ENCODE assay signal across 21 cellular contexts in genomic region chr7:70063371-70063770, GRCh38.
"Had no signal": no experiment of that assay in that cellular context is flagged by ENCODE, and none has a peak within 500 bp of the region (broad histone marks: within the 10 kb centered on the region; RNA-seq: fewer than 3 reads in every experiment).

No MANE protein-coding gene starts in this region.

- H3K4me3 Mint-ChIP-seq: activated CD4-positive, alpha-beta T cell treated with anti-CD3 and anti-CD28 coated beads, Interleukin-2, amount 10 ng/mL, durations not matched to agents 24 days and 14 days; activated CD8-positive, alpha-beta memory T cell treated with anti-CD3 and anti-CD28 coated beads, Interleukin-2, amount 10 ng/mL, durations not matched to agents 7 days and 5 days; activated CD8-positive, alpha-beta T cell treated with anti-CD3 and anti-CD28 coated beads for 36 hours; activated naive CD4-positive, alpha-beta T cell treated with anti-CD3 and anti-CD28 coated beads, Interleukin-2, amount 10 ng/mL, durations not matched to agents 7 days and 5 days; naive thymus-derived CD8-positive, alpha-beta T cell had no signal

- H3K36me3 Mint-ChIP-seq: activated CD8-positive, alpha-beta memory T cell treated with anti-CD3 and anti-CD28 coated beads, Interleukin-2, amount 10 ng/mL, durations not matched to agents 7 days and 5 days; activated naive CD4-positive, alpha-beta T cell treated with anti-CD3 and anti-CD28 coated beads, Interleukin-2, amount 10 ng/mL, durations not matched to agents 7 days and 5 days; naive thymus-derived CD8-positive, alpha-beta T cell had no signal

- H3K36me3 ChIP-seq: left lung, spleen, thyroid gland had no signal

- H3K9me3 ChIP-seq: left lung, spleen, thyroid gland had no signal

- H3K27ac Mint-ChIP-seq: activated CD4-positive, alpha-beta T cell treated with anti-CD3 and anti-CD28 coated beads, Interleukin-2, amount 10 ng/mL, durations not matched to agents 24 days and 14 days; activated CD8-positive, alpha-beta memory T cell treated with anti-CD3 and anti-CD28 coated beads, Interleukin-2, amount 10 ng/mL, durations not matched to agents 7 days and 5 days; activated CD8-positive, alpha-beta T cell treated with anti-CD3 and anti-CD28 coated beads for 36 hours; activated naive CD4-positive, alpha-beta T cell treated with anti-CD3 and anti-CD28 coated beads, Interleukin-2, amount 10 ng/mL, durations not matched to agents 7 days and 5 days; naive thymus-derived CD8-positive, alpha-beta T cell had no signal

- ATAC-seq: activated CD4-positive, CD25-positive, alpha-beta regulatory T cell treated with anti-CD3 and anti-CD28 coated beads, Interleukin-2, amount 50 U/mL, for 24 hours; activated CD8-positive, alpha-beta memory T cell treated with anti-CD3 and anti-CD28 coated beads, Interleukin-2, amount 10 ng/mL, durations not matched to agents 7 days and 5 days; activated CD8-positive, alpha-beta T cell treated with anti-CD3 and anti-CD28 coated beads for 36 hours; left lung; naive thymus-derived CD8-positive, alpha-beta T cell; stimulated activated naive CD8-positive, alpha-beta T cell treated with anti-CD3 and anti-CD28 coated beads, Interleukin-15, Interleukin-2, amounts not matched to agents 100 U/mL and 50 U/mL, for 24 hours had no signal

- H3K4me1 Mint-ChIP-seq: activated CD4-positive, alpha-beta T cell treated with anti-CD3 and anti-CD28 coated beads, Interleukin-2, amount 10 ng/mL, durations not matched to agents 24 days and 14 days; activated CD8-positive, alpha-beta memory T cell treated with anti-CD3 and anti-CD28 coated beads, Interleukin-2, amount 10 ng/mL, durations not matched to agents 7 days and 5 days; activated naive CD4-positive, alpha-beta T cell treated with anti-CD3 and anti-CD28 coated beads, Interleukin-2, amount 10 ng/mL, durations not matched to agents 7 days and 5 days had no signal

- DNase-seq: activated CD4-positive, alpha-beta T cell treated with anti-CD3 and anti-CD28 coated beads, Interleukin-2, amount 10 ng/mL, durations not matched to agents 24 days and 14 days; activated CD8-positive, alpha-beta memory T cell treated with anti-CD3 and anti-CD28 coated beads, Interleukin-2, amount 10 ng/mL, durations not matched to agents 7 days and 5 days; activated CD8-positive, alpha-beta T cell treated with anti-CD3 and anti-CD28 coated beads for 36 hours; activated effector memory CD4-positive, alpha-beta T cell treated with anti-CD3 and anti-CD28 coated beads, Interleukin-2, amount 50 U/mL, for 16 hours; activated naive CD4-positive, alpha-beta T cell treated with anti-CD3 and anti-CD28 coated beads, Interleukin-2, amount 10 ng/mL, durations not matched to agents 7 days and 5 days; activated T-cell treated with anti-CD3 and anti-CD28 coated beads for 4 hours; amygdala; cortex of kidney; kidney; left lung; naive thymus-derived CD8-positive, alpha-beta T cell; nucleus accumbens; posterior cingulate gyrus; spleen; stimulated activated CD4-positive, alpha-beta T cell treated with anti-CD3 and anti-CD28 coated beads, Interleukin-4, amount 100 ng/mL, for 1 hour; stimulated activated naive CD8-positive, alpha-beta T cell treated with anti-CD3 and anti-CD28 coated beads, Interleukin-15, Interleukin-2, amounts not matched to agents 100 U/mL and 50 U/mL, for 24 hours; substantia nigra had no signal

- H3K4me3 ChIP-seq: left lung, lung, spleen, thyroid gland had no signal

- H3K27me3 Mint-ChIP-seq: activated CD4-positive, alpha-beta T cell treated with anti-CD3 and anti-CD28 coated beads, Interleukin-2, amount 10 ng/mL, durations not matched to agents 24 days and 14 days; activated CD8-positive, alpha-beta T cell treated with anti-CD3 and anti-CD28 coated beads for 36 hours; activated naive CD4-positive, alpha-beta T cell treated with anti-CD3 and anti-CD28 coated beads, Interleukin-2, amount 10 ng/mL, durations not matched to agents 7 days and 5 days; naive thymus-derived CD8-positive, alpha-beta T cell had no signal

- H3K4me1 ChIP-seq: foreskin keratinocyte, left lung, spleen, thyroid gland had no signal

- H3K27me3 ChIP-seq: foreskin keratinocyte, left lung, spleen, thyroid gland had no signal

- H3K9me3 Mint-ChIP-seq: activated CD8-positive, alpha-beta T cell treated with anti-CD3 and anti-CD28 coated beads for 36 hours; activated naive CD4-positive, alpha-beta T cell treated with anti-CD3 and anti-CD28 coated beads, Interleukin-2, amount 10 ng/mL, durations not matched to agents 7 days and 5 days; naive thymus-derived CD8-positive, alpha-beta T cell had no signal

- H3K27ac ChIP-seq: foreskin keratinocyte, left lung, spleen, thyroid gland had no signal
